1 cellular context compared by ENCODE assay signal in genomic region chr9:2620876-2621677, GRCh38.
TF ChIP-seq lines count a peak whose summit lies in the region.

No MANE protein-coding gene starts in this region.

TF ChIP-seq in HEK293, 187 proteins besides CTCF, POLR2A, EP300 and RAD21 (continued from another document):
- TF ChIP-seq, protein P1, sequence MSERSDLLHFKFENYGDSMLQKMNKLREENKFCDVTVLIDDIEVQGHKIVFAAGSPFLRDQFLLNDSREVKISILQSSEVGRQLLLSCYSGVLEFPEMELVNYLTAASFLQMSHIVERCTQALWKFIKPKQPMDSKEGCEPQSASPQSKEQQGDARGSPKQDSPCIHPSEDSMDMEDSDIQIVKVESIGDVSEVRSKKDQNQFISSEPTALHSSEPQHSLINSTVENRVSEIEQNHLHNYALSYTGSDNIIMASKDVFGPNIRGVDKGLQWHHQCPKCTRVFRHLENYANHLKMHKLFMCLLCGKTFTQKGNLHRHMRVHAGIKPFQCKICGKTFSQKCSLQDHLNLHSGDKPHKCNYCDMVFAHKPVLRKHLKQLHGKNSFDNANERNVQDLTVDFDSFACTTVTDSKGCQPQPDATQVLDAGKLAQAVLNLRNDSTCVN (tag by site-specific recombination; optimal IDR thresholded peaks at IDR 0.05), result peak; percentile 34
- TF ChIP-seq ZEB2 (tag by site-specific recombination; IDR thresholded peaks at IDR 0.05) (peak; percentile 53; the same call in 1 of the 2 replicates), ZNF311 (tag by site-specific recombination; IDR thresholded peaks at IDR 0.05; ENCODE audit: borderline replicate concordance) (no peak), KLF16 (tag by site-specific recombination; IDR thresholded peaks at IDR 0.05) (0 out of 2 replicates have a peak, but pooled peaks have one; percentile 29), ZNF600 (tag by site-specific recombination; IDR thresholded peaks at IDR 0.05) (peak; percentile 82), ZNF549 (tag by site-specific recombination; IDR thresholded peaks at IDR 0.05) (no peak), HOXA7 (CRISPR knock-in tag; IDR thresholded peaks at IDR 0.05; ENCODE audit: borderline replicate concordance) (no peak), ATF2 (tag by site-specific recombination; IDR thresholded peaks at IDR 0.05; ENCODE audit: low read depth) (no peak), ZNF707 (tag by site-specific recombination; IDR thresholded peaks at IDR 0.05) (no peak), ZNF23 (tag by site-specific recombination; IDR thresholded peaks at IDR 0.05; ENCODE audit: borderline replicate concordance) (no peak), ZNF324 (tag by site-specific recombination; IDR thresholded peaks at IDR 0.05) (0 out of 2 replicates have a peak, but pooled peaks have one; percentile 35), SP2 (tag by site-specific recombination; IDR thresholded peaks at IDR 0.05) (peak; percentile 23; the same call in 1 of the 2 replicates), GLIS2 (tag by site-specific recombination; IDR thresholded peaks at IDR 0.05) (peak; percentile 24), GLIS1 (tag by site-specific recombination; IDR thresholded peaks at IDR 0.05) (peak; percentile 38), HOXC10 (CRISPR knock-in tag; IDR thresholded peaks at IDR 0.05) (no peak), HOXD13 (CRISPR knock-in tag; IDR thresholded peaks at IDR 0.05; ENCODE audit: borderline replicate concordance) (peak; percentile 36; the same call in 1 of the 2 replicates), ZNF350 (tag by site-specific recombination; IDR thresholded peaks at IDR 0.05) (no peak), ZIC2 (tag by site-specific recombination; IDR thresholded peaks at IDR 0.05) (no peak; the same call in 1 of the 2 replicates), EGR2 (tag by site-specific recombination; IDR thresholded peaks at IDR 0.05; ENCODE audit: low read depth) (no peak), IKZF3 (tag by site-specific recombination; IDR thresholded peaks at IDR 0.05) (peak; percentile 93), ZBTB48 (tag by site-specific recombination; IDR thresholded peaks at IDR 0.05) (peak; percentile 76), ZNF580 (tag by site-specific recombination; IDR thresholded peaks at IDR 0.05) (no peak), ZBTB8A (tag by site-specific recombination; IDR thresholded peaks at IDR 0.05) (no peak; the same call in 1 of the 2 replicates), ZNF660 (tag by site-specific recombination; IDR thresholded peaks at IDR 0.05) (peak; percentile 60; the same call in 1 of the 2 replicates), ZNF558 (tag by site-specific recombination; IDR thresholded peaks at IDR 0.05) (peak; percentile 42; the same call in 1 of the 2 replicates), ZNF341 (tag by site-specific recombination; IDR thresholded peaks at IDR 0.05; ENCODE audit: low read depth) (peak; percentile 95), ZNF398 (tag by site-specific recombination; IDR thresholded peaks at IDR 0.05) (peak; percentile 41), ZNF830 (tag by site-specific recombination; IDR thresholded peaks at IDR 0.05; ENCODE audit: low read depth) (no peak)
- TF ChIP-seq, protein P2, sequence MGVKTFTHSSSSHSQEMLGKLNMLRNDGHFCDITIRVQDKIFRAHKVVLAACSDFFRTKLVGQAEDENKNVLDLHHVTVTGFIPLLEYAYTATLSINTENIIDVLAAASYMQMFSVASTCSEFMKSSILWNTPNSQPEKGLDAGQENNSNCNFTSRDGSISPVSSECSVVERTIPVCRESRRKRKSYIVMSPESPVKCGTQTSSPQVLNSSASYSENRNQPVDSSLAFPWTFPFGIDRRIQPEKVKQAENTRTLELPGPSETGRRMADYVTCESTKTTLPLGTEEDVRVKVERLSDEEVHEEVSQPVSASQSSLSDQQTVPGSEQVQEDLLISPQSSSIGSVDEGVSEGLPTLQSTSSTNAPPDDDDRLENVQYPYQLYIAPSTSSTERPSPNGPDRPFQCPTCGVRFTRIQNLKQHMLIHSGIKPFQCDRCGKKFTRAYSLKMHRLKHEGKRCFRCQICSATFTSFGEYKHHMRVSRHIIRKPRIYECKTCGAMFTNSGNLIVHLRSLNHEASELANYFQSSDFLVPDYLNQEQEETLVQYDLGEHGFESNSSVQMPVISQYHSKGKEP (tag by site-specific recombination; IDR thresholded peaks at IDR 0.05), result peak; percentile 90
- TF ChIP-seq, protein P3, sequence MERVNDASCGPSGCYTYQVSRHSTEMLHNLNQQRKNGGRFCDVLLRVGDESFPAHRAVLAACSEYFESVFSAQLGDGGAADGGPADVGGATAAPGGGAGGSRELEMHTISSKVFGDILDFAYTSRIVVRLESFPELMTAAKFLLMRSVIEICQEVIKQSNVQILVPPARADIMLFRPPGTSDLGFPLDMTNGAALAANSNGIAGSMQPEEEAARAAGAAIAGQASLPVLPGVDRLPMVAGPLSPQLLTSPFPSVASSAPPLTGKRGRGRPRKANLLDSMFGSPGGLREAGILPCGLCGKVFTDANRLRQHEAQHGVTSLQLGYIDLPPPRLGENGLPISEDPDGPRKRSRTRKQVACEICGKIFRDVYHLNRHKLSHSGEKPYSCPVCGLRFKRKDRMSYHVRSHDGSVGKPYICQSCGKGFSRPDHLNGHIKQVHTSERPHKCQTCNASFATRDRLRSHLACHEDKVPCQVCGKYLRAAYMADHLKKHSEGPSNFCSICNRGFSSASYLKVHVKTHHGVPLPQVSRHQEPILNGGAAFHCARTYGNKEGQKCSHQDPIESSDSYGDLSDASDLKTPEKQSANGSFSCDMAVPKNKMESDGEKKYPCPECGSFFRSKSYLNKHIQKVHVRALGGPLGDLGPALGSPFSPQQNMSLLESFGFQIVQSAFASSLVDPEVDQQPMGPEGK (tag by site-specific recombination; IDR thresholded peaks at IDR 0.05), result peak; percentile 14; the same call in 1 of the 2 replicates
- TF ChIP-seq, protein P4, sequence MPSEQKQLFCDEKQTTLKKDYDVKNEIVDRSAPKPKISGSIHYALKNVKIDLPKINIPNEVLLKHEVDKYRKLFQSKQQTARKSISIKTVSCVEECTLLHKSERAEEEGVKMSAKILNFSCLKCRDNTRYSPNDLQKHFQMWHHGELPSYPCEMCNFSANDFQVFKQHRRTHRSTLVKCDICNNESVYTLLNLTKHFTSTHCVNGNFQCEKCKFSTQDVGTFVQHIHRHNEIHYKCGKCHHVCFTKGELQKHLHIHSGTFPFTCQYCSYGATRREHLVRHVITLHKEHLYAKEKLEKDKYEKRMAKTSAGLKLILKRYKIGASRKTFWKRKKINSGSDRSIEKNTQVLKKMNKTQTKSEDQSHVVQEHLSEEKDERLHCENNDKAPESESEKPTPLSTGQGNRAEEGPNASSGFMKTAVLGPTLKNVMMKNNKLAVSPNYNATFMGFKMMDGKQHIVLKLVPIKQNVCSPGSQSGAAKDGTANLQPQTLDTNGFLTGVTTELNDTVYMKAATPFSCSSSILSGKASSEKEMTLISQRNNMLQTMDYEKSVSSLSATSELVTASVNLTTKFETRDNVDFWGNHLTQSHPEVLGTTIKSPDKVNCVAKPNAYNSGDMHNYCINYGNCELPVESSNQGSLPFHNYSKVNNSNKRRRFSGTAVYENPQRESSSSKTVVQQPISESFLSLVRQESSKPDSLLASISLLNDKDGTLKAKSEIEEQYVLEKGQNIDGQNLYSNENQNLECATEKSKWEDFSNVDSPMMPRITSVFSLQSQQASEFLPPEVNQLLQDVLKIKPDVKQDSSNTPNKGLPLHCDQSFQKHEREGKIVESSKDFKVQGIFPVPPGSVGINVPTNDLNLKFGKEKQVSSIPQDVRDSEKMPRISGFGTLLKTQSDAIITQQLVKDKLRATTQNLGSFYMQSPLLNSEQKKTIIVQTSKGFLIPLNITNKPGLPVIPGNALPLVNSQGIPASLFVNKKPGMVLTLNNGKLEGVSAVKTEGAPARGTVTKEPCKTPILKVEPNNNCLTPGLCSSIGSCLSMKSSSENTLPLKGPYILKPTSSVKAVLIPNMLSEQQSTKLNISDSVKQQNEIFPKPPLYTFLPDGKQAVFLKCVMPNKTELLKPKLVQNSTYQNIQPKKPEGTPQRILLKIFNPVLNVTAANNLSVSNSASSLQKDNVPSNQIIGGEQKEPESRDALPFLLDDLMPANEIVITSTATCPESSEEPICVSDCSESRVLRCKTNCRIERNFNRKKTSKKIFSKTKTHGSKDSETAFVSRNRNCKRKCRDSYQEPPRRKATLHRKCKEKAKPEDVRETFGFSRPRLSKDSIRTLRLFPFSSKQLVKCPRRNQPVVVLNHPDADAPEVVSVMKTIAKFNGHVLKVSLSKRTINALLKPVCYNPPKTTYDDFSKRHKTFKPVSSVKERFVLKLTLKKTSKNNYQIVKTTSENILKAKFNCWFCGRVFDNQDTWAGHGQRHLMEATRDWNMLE (tag by site-specific recombination; conservative IDR thresholded peaks at IDR 0.05; ENCODE audit: low read depth), result no peak
